8 cellular contexts compared by ENCODE assay signal in the genomic region with DNA sequence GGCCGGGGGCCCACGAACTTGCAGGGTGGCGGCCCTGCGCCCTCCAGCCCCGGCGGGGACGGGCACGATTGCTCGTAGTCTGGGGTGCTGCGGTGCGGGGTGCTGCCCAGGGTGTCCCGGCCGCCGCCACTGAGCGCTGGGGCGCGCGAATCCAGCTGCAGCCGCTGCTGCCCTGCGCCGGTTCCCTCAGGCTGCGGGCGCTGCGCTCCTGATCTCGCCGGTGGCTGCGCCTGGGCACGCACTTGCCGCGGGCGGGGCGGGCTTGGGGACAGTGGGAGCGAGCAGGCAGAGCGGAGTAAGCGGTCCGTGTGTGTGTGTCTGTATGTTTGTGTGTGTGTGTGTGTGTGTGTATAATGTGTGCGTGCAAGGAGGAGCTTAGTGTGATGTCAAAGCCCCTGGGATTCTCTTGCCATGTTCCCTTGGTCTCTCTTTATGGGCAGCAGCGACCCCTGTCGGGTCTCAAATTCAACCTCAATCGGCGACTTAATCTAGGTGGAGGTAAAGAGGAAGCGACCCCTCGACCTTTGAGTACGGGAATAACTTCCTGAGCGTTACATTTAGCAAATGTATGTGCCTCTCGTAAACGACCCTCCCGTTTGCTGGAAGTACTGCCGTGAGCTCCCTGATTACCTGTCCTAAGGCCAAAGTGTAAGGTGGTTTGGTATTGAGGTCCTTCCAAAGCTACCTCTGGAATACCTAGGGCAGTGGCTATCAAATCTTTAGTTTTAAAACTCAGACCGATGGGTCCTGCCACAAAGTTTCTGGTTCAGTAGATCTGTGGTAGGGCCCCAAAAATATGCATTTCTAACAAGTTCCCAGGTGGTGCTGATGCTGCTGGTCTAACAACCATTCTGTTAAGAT. TPM values are rescaled to one million over a fixed set of nuclear protein-coding genes. Genes with fewer than 3 reads are reported as not detected.
DNase-seq lines count a peak whose midpoint lies in the region; ATAC-seq, FAIRE-seq and TF ChIP-seq lines count a peak whose summit lies in the region.

RNF150 (minus strand) TSS at position 324 of the 861 bp plus-strand sequence.

- FAIRE-seq in kidney (lab: Jason Lieb, UNC): no peak

- H4K20me1 ChIP-seq in smooth muscle cell (ENCODE audit: low read depth): no peaks in the 10 kb centered on the region

- ATAC-seq in HG02678 (IDR thresholded peaks at IDR 0.05; ENCODE audit: unreplicated experiment): peak; percentile 64

- H3K9me3 ChIP-seq in colonic mucosa (no peaks in the 10 kb centered on the region), kidney (ENCODE audit: control insufficient read depth in 1 of 2, low read length in 2 of 2) (no peaks in the 10 kb centered on the region), smooth muscle cell (replicated peaks; ENCODE audit: low read depth) (no peaks in the 10 kb centered on the region)

- no peaks in the 10 kb centered on the region for H3K4me1 ChIP-seq in colonic mucosa
- H3K4me1 ChIP-seq in kidney (ENCODE audit: control insufficient read depth in 1 of 2, insufficient read depth in 1 of 2, low read depth in 1 of 2, low read length in 2 of 2): peaks cover 3 to 8% of the 10 kb centered on the region in 2 donors
- H3K4me1 ChIP-seq in smooth muscle cell (ENCODE audit: low read depth): peaks cover 4% of the 10 kb centered on the region

- H3K27ac ChIP-seq in colonic mucosa: peak within 1 kb of the TSS; percentile 36
- peak within 1 kb of the TSS; percentile 54 to 66 for H3K27ac ChIP-seq in kidney (ENCODE audit: low read depth in 2 of 2, low read length in 2 of 2)
- no peak within 1 kb of the TSS for H3K27ac ChIP-seq in smooth muscle cell (ENCODE audit: low read depth)

- TF ChIP-seq CTCF in GM12873 (IDR thresholded peaks at IDR 0.05; ENCODE audit: insufficient read depth, low read depth, low read length, missing control alignments): peak; percentile 70
- TF ChIP-seq CTCF in colonic mucosa (IDR thresholded peaks at IDR 0.05): no peak
- peak; percentile 65 for TF ChIP-seq CTCF in kidney (IDR thresholded peaks at IDR 0.05; ENCODE audit: borderline replicate concordance, extremely low read depth, insufficient read depth)
- TF ChIP-seq CTCF in smooth muscle cell (IDR thresholded peaks at IDR 0.05; ENCODE audit: borderline replicate concordance, insufficient read depth, poor library complexity, severe bottlenecking): peak; percentile 70

- H3K4me1 Mint-ChIP-seq in T-helper 1 cell treated with Interleukin-12 subunit alpha and Interleukin-12 subunit beta and Interleukin-4 antibody, amounts not matched to agents 30 μg/mL and 1 μg/mL, for 36 hours (ENCODE audit: low read depth): peaks cover 6% of the 10 kb centered on the region

- H3K9ac ChIP-seq in colonic mucosa (ENCODE audit: low read depth in 2 of 2, low read length in 2 of 2) (peak within 1 kb of the TSS in 1 of 2 donors; percentile 66), kidney (ENCODE audit: low read length in 2 of 2) (peak within 1 kb of the TSS; percentile 61 to 72), smooth muscle cell (ENCODE audit: low read depth) (no peak within 1 kb of the TSS)

- no peaks in the 10 kb centered on the region for H3K36me3 Mint-ChIP-seq in T-helper 1 cell treated with Interleukin-12 subunit alpha and Interleukin-12 subunit beta and Interleukin-4 antibody, amounts not matched to agents 30 μg/mL and 1 μg/mL, for 36 hours (ENCODE audit: low read depth)

- no peaks in the 10 kb centered on the region for H3K79me2 ChIP-seq in smooth muscle cell (ENCODE audit: low read depth)

- H3K36me3 ChIP-seq in colonic mucosa (no peaks in the 10 kb centered on the region), kidney (ENCODE audit: control insufficient read depth in 1 of 2, insufficient read depth in 2 of 2, low read length in 2 of 2) (no peaks in the 10 kb centered on the region), smooth muscle cell (ENCODE audit: low read depth) (no peaks in the 10 kb centered on the region)

- H3K4me3 Mint-ChIP-seq in T-helper 1 cell treated with Interleukin-12 subunit alpha and Interleukin-12 subunit beta and Interleukin-4 antibody, amounts not matched to agents 30 μg/mL and 1 μg/mL, for 36 hours: peak within 1 kb of the TSS; percentile 87

- intact Hi-C loops in colonic mucosa (cut with DNase I) (loop anchor here (2.0 kb wide), 1 partner anchor 271 kb away; no protein-coding TSS in a partner anchor), kidney (cut with DNase I) (loop anchor here (5.0 kb wide), 1 partner anchor 271 kb away; no protein-coding TSS in a partner anchor)

- H3K27me3 ChIP-seq in colonic mucosa: peaks cover 12% of the 10 kb centered on the region
- peaks cover 87% of the 10 kb centered on the region for H3K27me3 ChIP-seq in smooth muscle cell (ENCODE audit: low read depth)

- peak within 1 kb of the TSS; percentile 97 for H3K4me2 ChIP-seq in smooth muscle cell

- 3% methylated on average over 38 of the region's 50 CpGs for WGBS in smooth muscle cell (ENCODE audit: low lambda C conversion rate)

- H3F3A ChIP-seq in smooth muscle cell (ENCODE audit: low read depth): no peaks in the 10 kb centered on the region

- no peak within 1 kb of the TSS for H3K27ac Mint-ChIP-seq in T-helper 1 cell treated with Interleukin-12 subunit alpha and Interleukin-12 subunit beta and Interleukin-4 antibody, amounts not matched to agents 30 μg/mL and 1 μg/mL, for 36 hours

- peaks cover 79% of the 10 kb centered on the region for H3K27me3 Mint-ChIP-seq in T-helper 1 cell treated with Interleukin-12 subunit alpha and Interleukin-12 subunit beta and Interleukin-4 antibody, amounts not matched to agents 30 μg/mL and 1 μg/mL, for 36 hours (ENCODE audit: low read depth)

- DNase-seq in NCI-H1417 (lab: John Stamatoyannopoulos, UW) (peak; percentile 81 to 96 (median 85)), colonic mucosa (peak; percentile 66), kidney (peak; percentile 91), smooth muscle cell (lab: John Stamatoyannopoulos, UW; ENCODE audit: unreplicated experiment) (peak; percentile 49)
- no peak for DNase-seq in NK-92 treated with Interleukin-12 subunit alpha and Interleukin-12 subunit beta, amount 100 ng/mL, for 24 hours (lab: John Stamatoyannopoulos, UW)

- peak within 1 kb of the TSS; percentile 83 for H2AFZ ChIP-seq in smooth muscle cell (ENCODE audit: low read depth)

- H3K4me3 ChIP-seq in colonic mucosa (peak within 1 kb of the TSS; percentile 66), kidney (ENCODE audit: low read length in 2 of 2) (peak within 1 kb of the TSS; percentile 79 to 84), smooth muscle cell (peak within 1 kb of the TSS; percentile 79)

- H3K9me3 Mint-ChIP-seq in T-helper 1 cell treated with Interleukin-12 subunit alpha and Interleukin-12 subunit beta and Interleukin-4 antibody, amounts not matched to agents 30 μg/mL and 1 μg/mL, for 36 hours: no peaks in the 10 kb centered on the region

RNA-seq across cellular contexts. Expression of gene RNF150, which starts in this region (rescaled TPM):
- 1 to 10 TPM in 1 of 2 donors, under 1 TPM in 1; 0.86 to 6.9 TPM for total RNA-seq in colonic mucosa
- 34.2 TPM for total RNA-seq in kidney
- 5.0 TPM for polyA plus RNA-seq in kidney (ENCODE audit: insufficient read depth, low read depth, low replicate concordance)
- total RNA-seq in smooth muscle cell: 1.1 and 2.2 TPM in 2 replicates
- 0.09 and 0.74 TPM in 2 replicates for polyA plus RNA-seq in smooth muscle cell
